Comparison of ENCODE assay signal across 7 cellular contexts in genomic region chr6:26422329-26422728, GRCh38. TPM values are rescaled to one million over a fixed set of nuclear protein-coding genes. Genes with fewer than 3 reads are reported as not detected.
DNase-seq lines count a peak whose midpoint lies in the region; TF ChIP-seq lines count a peak whose summit lies in the region.
"Had no signal": no experiment of that assay in that cellular context is flagged by ENCODE, and none has a peak within 500 bp of the region (broad histone marks: within the 10 kb centered on the region; RNA-seq: fewer than 3 reads in every experiment).

No MANE protein-coding gene starts in this region.

- peaks cover 2% of the 10 kb centered on the region for H3K36me3 ChIP-seq in fibroblast of lung (ENCODE audit: control insufficient read depth, insufficient read depth, low read length)
- peaks cover 0 to 14% (median 12%) of the 10 kb centered on the region in 3 donors for H3K36me3 ChIP-seq in tibial artery

- H3K27me3 ChIP-seq in fibroblast of lung (ENCODE audit: control insufficient read depth, insufficient read depth, low read length) (no peaks in the 10 kb centered on the region), tibial artery (no peaks in the 10 kb centered on the region)

- no peaks in the 10 kb centered on the region for H4K20me1 ChIP-seq in fibroblast of lung (ENCODE audit: control insufficient read depth, extremely low read depth, insufficient read depth, low read length)

- peak overlapping the region; percentile 75 to 97 (median 94) for H3K4me3 ChIP-seq in fibroblast of lung (replicated peaks in 1 of 4; ENCODE audit: control extremely low read depth in 1 of 4, insufficient read depth in 1 of 4, low read depth in 3 of 4, low read length in 4 of 4)
- peak overlapping the region; percentile 63 to 69 for H3K4me3 ChIP-seq in tibial artery

- H3K27ac ChIP-seq in fibroblast of lung (ENCODE audit: insufficient read depth, low read length) = no peak overlapping the region
- no peak overlapping the region for H3K27ac ChIP-seq in tibial artery

- H3K27ac Mint-ChIP-seq in activated naive CD8-positive, alpha-beta T cell = no peak overlapping the region
- no peak overlapping the region for H3K27ac Mint-ChIP-seq in activated naive CD8-positive, alpha-beta T cell treated with anti-CD3 and anti-CD28 coated beads for 36 hours

- DNase-seq in activated naive CD8-positive, alpha-beta T cell treated with anti-CD3 and anti-CD28 coated beads for 36 hours = no peak
- DNase-seq in fibroblast of lung (ENCODE audit: low read depth in 2 of 2) (no peak), tibial artery (no peak), DMS114 treated with DMSO at 0.1 percent for 48 hours (lab: John Stamatoyannopoulos, UW; ENCODE audit: unreplicated experiment) (no peak), CD1c-positive myeloid dendritic cell (ENCODE audit: extremely low spot score) (no peak)
- DNase-seq: activated CD4-positive, alpha-beta T cell treated with anti-CD3 and anti-CD28 coated beads, Interleukin-2, amount 50 U/mL, for 1 hour had no signal

- H3K36me3 Mint-ChIP-seq in activated naive CD8-positive, alpha-beta T cell = peaks cover 11% of the 10 kb centered on the region
- H3K36me3 Mint-ChIP-seq in activated naive CD8-positive, alpha-beta T cell treated with anti-CD3 and anti-CD28 coated beads for 36 hours = peaks cover 16% of the 10 kb centered on the region

- peak overlapping the region; percentile 80 for H3K4me2 ChIP-seq in fibroblast of lung (ENCODE audit: extremely low read depth, insufficient read depth, low read length)

- TF ChIP-seq CTCF in fibroblast of lung (conservative IDR thresholded peaks at IDR 0.05 in 1 of 2, IDR thresholded peaks at IDR 0.05 in 1 of 2; ENCODE audit: low read depth in 1 of 2, low read length in 2 of 2) = no peak
- TF ChIP-seq CTCF in tibial artery (IDR thresholded peaks at IDR 0.05) = no peak

- peaks cover 11% of the 10 kb centered on the region for H3K4me1 Mint-ChIP-seq in activated naive CD8-positive, alpha-beta T cell (ENCODE audit: low read depth)
- H3K4me1 Mint-ChIP-seq in activated naive CD8-positive, alpha-beta T cell treated with anti-CD3 and anti-CD28 coated beads for 36 hours = peaks cover 11% of the 10 kb centered on the region

- H3K4me3 Mint-ChIP-seq in activated naive CD8-positive, alpha-beta T cell = peak overlapping the region; percentile 17
- no peak overlapping the region for H3K4me3 Mint-ChIP-seq in activated naive CD8-positive, alpha-beta T cell treated with anti-CD3 and anti-CD28 coated beads for 36 hours

- intact Hi-C loops in tibial artery (cut with DNase I; ENCODE audit: low total_unique reads) = no loop called here

- H3K9me3 ChIP-seq in fibroblast of lung (ENCODE audit: control insufficient read depth, insufficient read depth, low read depth, low read length) (no peaks in the 10 kb centered on the region), tibial artery (no peaks in the 10 kb centered on the region)

- peaks cover 5% of the 10 kb centered on the region for H3K4me1 ChIP-seq in fibroblast of lung (ENCODE audit: control insufficient read depth, extremely low read depth, insufficient read depth, low read length)
- H3K4me1 ChIP-seq in tibial artery = peaks cover 0 to 40% (median 16%) of the 10 kb centered on the region in 4 donors

- no peak overlapping the region for H2AFZ ChIP-seq in fibroblast of lung (ENCODE audit: low read length)

- no peaks in the 10 kb centered on the region for H3K27me3 Mint-ChIP-seq in activated naive CD8-positive, alpha-beta T cell
- no peaks in the 10 kb centered on the region for H3K27me3 Mint-ChIP-seq in activated naive CD8-positive, alpha-beta T cell treated with anti-CD3 and anti-CD28 coated beads for 36 hours

- peak overlapping the region; percentile 78 for H3K9ac ChIP-seq in fibroblast of lung (ENCODE audit: insufficient read depth, low read length)

- peaks cover 5% of the 10 kb centered on the region for H3K9me3 Mint-ChIP-seq in activated naive CD8-positive, alpha-beta T cell (ENCODE audit: low read depth)
- H3K9me3 Mint-ChIP-seq in activated naive CD8-positive, alpha-beta T cell treated with anti-CD3 and anti-CD28 coated beads for 36 hours = peaks cover 9% of the 10 kb centered on the region

- H3K79me2 ChIP-seq in fibroblast of lung (ENCODE audit: control insufficient read depth, insufficient read depth, low read length) = peaks cover 8% of the 10 kb centered on the region

RNA-seq across cellular contexts. Expression of gene BTN3A3, which starts 18.0 kb away (rescaled TPM):
- 10 to 100 TPM; 28.8 to 30.1 TPM for total RNA-seq in activated naive CD8-positive, alpha-beta T cell treated with anti-CD3 and anti-CD28 coated beads for 36 hours
- total RNA-seq in fibroblast of lung = 27.7 and 33.7 TPM in 2 replicates
- 23.0 and 33.7 TPM in 2 replicates for polyA plus RNA-seq in fibroblast of lung
- 15.7 and 20.6 TPM in 2 replicates for polyA plus RNA-seq in fibroblast of lung (2012)
- polyA minus RNA-seq in fibroblast of lung (ENCODE audit: low replicate concordance) = 14.9 and 40.8 TPM in 2 replicates

RNA-seq across cellular contexts. Expression of gene BTN3A1, which starts 20.3 kb away (rescaled TPM):
- 10 to 100 TPM; 19.0 to 20.7 TPM for total RNA-seq in activated naive CD8-positive, alpha-beta T cell treated with anti-CD3 and anti-CD28 coated beads for 36 hours
- 36.5 and 42.9 TPM in 2 replicates for total RNA-seq in fibroblast of lung
- 19.8 and 31.6 TPM in 2 replicates for polyA plus RNA-seq in fibroblast of lung
- polyA plus RNA-seq in fibroblast of lung (2012) = 11.2 and 16.9 TPM in 2 replicates
- 16.1 and 40.2 TPM in 2 replicates for polyA minus RNA-seq in fibroblast of lung (ENCODE audit: low replicate concordance)

RNA-seq across cellular contexts. Expression of gene BTN2A1, which starts 35.4 kb away (rescaled TPM):
- 10 to 100 TPM; 19.0 to 21.3 TPM for total RNA-seq in activated naive CD8-positive, alpha-beta T cell treated with anti-CD3 and anti-CD28 coated beads for 36 hours
- 8.7 and 14.9 TPM in 2 replicates for total RNA-seq in fibroblast of lung
- polyA plus RNA-seq in fibroblast of lung = 22.7 and 26.4 TPM in 2 replicates
- polyA plus RNA-seq in fibroblast of lung (2012) = 16.4 and 19.3 TPM in 2 replicates
- polyA minus RNA-seq in fibroblast of lung (ENCODE audit: low replicate concordance) = 7.1 and 16.2 TPM in 2 replicates

RNA-seq across cellular contexts. Expression of gene BTN2A2, which starts 39.4 kb away (rescaled TPM):
- 10 to 100 TPM; 12.8 to 14.9 TPM for total RNA-seq in activated naive CD8-positive, alpha-beta T cell treated with anti-CD3 and anti-CD28 coated beads for 36 hours
- total RNA-seq in fibroblast of lung = 7.4 and 12.7 TPM in 2 replicates
- polyA plus RNA-seq in fibroblast of lung = 8.6 and 14.8 TPM in 2 replicates
- polyA plus RNA-seq in fibroblast of lung (2012) = 8.3 and 12.5 TPM in 2 replicates
- polyA minus RNA-seq in fibroblast of lung (ENCODE audit: low replicate concordance) = 10.0 and 21.7 TPM in 2 replicates

RNA-seq across cellular contexts. Expression of gene BTN3A2, which starts 57.3 kb away (rescaled TPM):
- total RNA-seq in activated naive CD8-positive, alpha-beta T cell treated with anti-CD3 and anti-CD28 coated beads for 36 hours = 10 to 100 TPM; 25.6 to 27.0 TPM
- total RNA-seq in fibroblast of lung = 21.6 and 21.8 TPM in 2 replicates
- 27.2 and 39.1 TPM in 2 replicates for polyA plus RNA-seq in fibroblast of lung
- polyA plus RNA-seq in fibroblast of lung (2012) = 19.1 and 24.8 TPM in 2 replicates
- polyA minus RNA-seq in fibroblast of lung (ENCODE audit: low replicate concordance) = 10.0 and 23.6 TPM in 2 replicates
